ENCODE assay signal across 25 cellular contexts in the genomic region with DNA sequence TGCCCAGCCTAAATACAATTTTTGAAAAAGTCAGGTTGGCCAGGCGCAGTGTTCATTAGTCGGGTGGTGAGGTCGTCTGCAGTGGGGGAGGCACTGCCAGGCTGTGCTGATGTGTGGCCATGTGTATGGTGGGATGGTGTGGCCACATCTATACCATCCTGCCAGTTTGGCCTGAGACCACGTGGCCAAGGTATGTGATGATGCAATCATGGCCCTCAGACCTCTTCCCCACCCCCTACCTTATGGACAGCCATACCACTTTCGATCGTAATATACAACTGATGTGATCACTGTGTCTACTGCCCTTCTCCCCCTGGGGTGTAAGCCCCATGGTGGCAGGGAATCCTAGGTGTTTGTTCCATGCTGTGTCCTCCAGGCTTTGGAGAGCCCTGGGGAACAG. TPM values are rescaled to one million over a fixed set of nuclear protein-coding genes. Genes with fewer than 3 reads are reported as not detected.
"Had no signal": no experiment of that assay in that cellular context is flagged by ENCODE, and none has a peak within 500 bp of the region (broad histone marks: within the 10 kb centered on the region; RNA-seq: fewer than 3 reads in every experiment).

No MANE protein-coding gene starts in this region.

- ATAC-seq: activated CD8-positive, alpha-beta T cell treated with anti-CD3 and anti-CD28 coated beads, Interleukin-2, amount 10 ng/mL, durations not matched to agents 7 days and 5 days; left lobe of liver; naive thymus-derived CD4-positive, alpha-beta T cell; right lobe of liver; stimulated activated naive B cell treated with anti-CD40 and anti-IgM and Interleukin-4, amounts not matched to agents 10 μg/mL and 1 μg/mL and 100 μg/mL, for 72 hours had no signal

- H3K27ac ChIP-seq: ascending aorta, brain microvascular endothelial cell, dorsolateral prefrontal cortex, epithelial cell of prostate, parathyroid adenoma, right lobe of liver, skin epidermis, vagina, VCaP had no signal

- H3K27me3 ChIP-seq: ascending aorta, brain microvascular endothelial cell, dorsolateral prefrontal cortex, right lobe of liver, vagina had no signal

- H3K9ac ChIP-seq: parathyroid adenoma had no signal

- H3K79me2 ChIP-seq: parathyroid adenoma had no signal

- H3K36me3 Mint-ChIP-seq: stimulated activated naive B cell treated with anti-CD40 and anti-IgM and Interleukin-4, amounts not matched to agents 10 μg/mL and 1 μg/mL and 100 μg/mL, for 72 hours had no signal

- H3K9me3 Mint-ChIP-seq: activated CD4-positive, alpha-beta T cell treated with anti-CD3 and anti-CD28 coated beads, Interleukin-2, amount 10 ng/mL, durations not matched to agents 7 days and 5 days; activated naive CD4-positive, alpha-beta T cell treated with anti-CD3 and anti-CD28 coated beads, Interleukin-2, amount 50 U/mL, for 24 hours; naive thymus-derived CD4-positive, alpha-beta T cell; stimulated activated naive B cell treated with anti-CD40 and anti-IgM and Interleukin-4, amounts not matched to agents 10 μg/mL and 1 μg/mL and 100 μg/mL, for 72 hours; T-cell; T-helper 2 cell treated with Interferon-gamma antibody and Interleukin-4, amounts not matched to agents 5 μg/mL and 100 μg/mL, for 36 hours; type B pancreatic cell had no signal

- H3K9me3 ChIP-seq: ascending aorta, right lobe of liver, vagina had no signal

- H3K36me3 ChIP-seq: ascending aorta, brain microvascular endothelial cell, right lobe of liver, vagina had no signal

- DNase-seq: activated CD4-positive, alpha-beta T cell treated with anti-CD3 and anti-CD28 coated beads, Interleukin-2, amount 10 ng/mL, durations not matched to agents 7 days and 5 days; activated CD4-positive, CD25-positive, alpha-beta regulatory T cell treated with anti-CD3 and anti-CD28 coated beads, Interleukin-2, amount 50 U/mL, for 72 hours; activated CD8-positive, alpha-beta T cell treated with anti-CD3 and anti-CD28 coated beads, Interleukin-2, amount 10 ng/mL, durations not matched to agents 7 days and 5 days; activated gamma-delta T cell treated with Interleukin-2 at 50 U/mL for 16 hours; brain microvascular endothelial cell; dorsolateral prefrontal cortex; naive thymus-derived CD4-positive, alpha-beta T cell; stimulated activated CD4-positive, alpha-beta T cell treated with anti-CD3 and anti-CD28 coated beads, Interleukin-2, amount 100 ng/mL, for 24 hours; stimulated activated naive B cell treated with anti-CD40 and anti-IgM and Interleukin-4, amounts not matched to agents 10 μg/mL and 1 μg/mL and 100 μg/mL, for 72 hours; T-cell had no signal

- H3K4me1 ChIP-seq: ascending aorta, parathyroid adenoma, right lobe of liver, vagina had no signal

- H3K4me3 Mint-ChIP-seq: activated CD4-positive, alpha-beta T cell treated with anti-CD3 and anti-CD28 coated beads, Interleukin-2, amount 10 ng/mL, durations not matched to agents 7 days and 5 days; activated CD8-positive, alpha-beta T cell treated with anti-CD3 and anti-CD28 coated beads, Interleukin-2, amount 10 ng/mL, durations not matched to agents 7 days and 5 days; activated naive CD4-positive, alpha-beta T cell treated with anti-CD3 and anti-CD28 coated beads, Interleukin-2, amount 50 U/mL, for 24 hours; stimulated activated naive B cell treated with anti-CD40 and anti-IgM and Interleukin-4, amounts not matched to agents 10 μg/mL and 1 μg/mL and 100 μg/mL, for 72 hours; T-helper 2 cell treated with Interferon-gamma antibody and Interleukin-4, amounts not matched to agents 5 μg/mL and 100 μg/mL, for 36 hours; type B pancreatic cell had no signal

- H3K27me3 Mint-ChIP-seq: activated CD4-positive, alpha-beta T cell treated with anti-CD3 and anti-CD28 coated beads, Interleukin-2, amount 10 ng/mL, durations not matched to agents 7 days and 5 days; activated naive CD4-positive, alpha-beta T cell treated with anti-CD3 and anti-CD28 coated beads, Interleukin-2, amount 50 U/mL, for 24 hours; naive thymus-derived CD4-positive, alpha-beta T cell; T-cell; type B pancreatic cell had no signal

- H3K27ac Mint-ChIP-seq: activated CD4-positive, alpha-beta T cell treated with anti-CD3 and anti-CD28 coated beads, Interleukin-2, amount 10 ng/mL, durations not matched to agents 7 days and 5 days; activated naive CD4-positive, alpha-beta T cell treated with anti-CD3 and anti-CD28 coated beads, Interleukin-2, amount 50 U/mL, for 24 hours; stimulated activated naive B cell treated with anti-CD40 and anti-IgM and Interleukin-4, amounts not matched to agents 10 μg/mL and 1 μg/mL and 100 μg/mL, for 72 hours; T-helper 2 cell treated with Interferon-gamma antibody and Interleukin-4, amounts not matched to agents 5 μg/mL and 100 μg/mL, for 36 hours; type B pancreatic cell had no signal

- H3K4me3 ChIP-seq: ascending aorta, dorsolateral prefrontal cortex, lung, right lobe of liver, skin epidermis, vagina had no signal

- FAIRE-seq: colon had no signal

RNA-seq across cellular contexts. Expression of gene SBK1, which starts 23.7 kb away (rescaled TPM):
- total RNA-seq: ascending aorta, fibroblast of villous mesenchyme had no signal

RNA-seq across cellular contexts. Expression of gene NPIPB6, which starts 47.3 kb away (rescaled TPM):
- total RNA-seq: fibroblast of villous mesenchyme, kidney epithelial cell had no signal
- polyA plus RNA-seq: naive thymus-derived CD4-positive, alpha-beta T cell had no signal
